ENCODE assay signal across 1 cellular context in genomic region chr2:105515581-105516415, GRCh38.
A peak's percentile ranks its signal among the peaks of the same experiment; 100 is the strongest.
TF ChIP-seq lines count a peak whose summit lies in the region.

No MANE protein-coding gene starts in this region.

TF ChIP-seq in HepG2, 621 proteins besides CTCF, POLR2A, EP300 and RAD21 (continued from another document):
- no peak for TF ChIP-seq PRDM4 (CRISPR knock-in tag; IDR thresholded peaks at IDR 0.05; ENCODE audit: borderline replicate concordance)
- TF ChIP-seq DZIP1 (CRISPR knock-in tag; IDR thresholded peaks at IDR 0.05), result no peak
- TF ChIP-seq MNT (IDR thresholded peaks at IDR 0.05), result peak; percentile 15; the same call in 1 of the 2 replicates
- TF ChIP-seq SOX5 (CRISPR knock-in tag; IDR thresholded peaks at IDR 0.05; ENCODE audit: borderline replicate concordance), result no peak
- no peak for TF ChIP-seq HOXD1 (CRISPR knock-in tag; IDR thresholded peaks at IDR 0.05)
- TF ChIP-seq ZBTB40 (IDR thresholded peaks at IDR 0.05), result no peak
- peak; percentile 31; the same call in 1 of the 2 replicates for TF ChIP-seq ZBTB40 (CRISPR knock-in tag; IDR thresholded peaks at IDR 0.05)
- TF ChIP-seq CC2D1A (CRISPR knock-in tag; IDR thresholded peaks at IDR 0.05), result no peak
